In genomic region chr11:118313242-118313641, GRCh38 we compare ENCODE assay signal across 26 cellular contexts. TPM values are rescaled to one million over a fixed set of nuclear protein-coding genes. Genes with fewer than 3 reads are reported as not detected.
DNase-seq lines count a peak whose midpoint lies in the region; ATAC-seq and TF ChIP-seq lines count a peak whose summit lies in the region.
"Had no signal": no experiment of that assay in that cellular context is flagged by ENCODE, and none has a peak within 500 bp of the region (broad histone marks: within the 10 kb centered on the region; RNA-seq: fewer than 3 reads in every experiment).

No MANE protein-coding gene starts in this region.

- peaks cover 25 to 92% (median 71%) of the 10 kb centered on the region in 4 donors for H3K4me1 Mint-ChIP-seq in CD4-positive, CD25-positive, alpha-beta regulatory T cell
- H3K4me1 Mint-ChIP-seq in activated CD8-positive, alpha-beta T cell treated with anti-CD3 and anti-CD28 coated beads for 36 hours (ENCODE audit: low read depth) = peaks cover 88% of the 10 kb centered on the region

- CTCF ChIA-PET in activated CD8-positive, alpha-beta T cell treated with anti-CD3 and anti-CD28 coated beads for 36 hours (lab: Charles Lee) = interaction anchor here (1.3 to 2.3 kb wide), 3 partner anchors 21 to 147 kb away, joined by 4 to 8 read pairs (median 5); no protein-coding TSS in a partner anchor

- H3K36me3 Mint-ChIP-seq in CD4-positive, CD25-positive, alpha-beta regulatory T cell = peaks cover 60% of the 10 kb centered on the region
- H3K36me3 Mint-ChIP-seq in activated CD8-positive, alpha-beta T cell treated with anti-CD3 and anti-CD28 coated beads for 36 hours (ENCODE audit: low read depth) = peaks cover 87% of the 10 kb centered on the region

- no peak overlapping the region for H3K4me3 ChIP-seq in CD4-positive, CD25-positive, alpha-beta regulatory T cell (ENCODE audit: low read depth, low read length)
- H3K4me3 ChIP-seq: cardiac muscle cell, heart left ventricle, ovary, right atrium auricular region had no signal

- intact Hi-C loops in activated CD8-positive, alpha-beta T cell treated with anti-CD3 and anti-CD28 coated beads for 36 hours (cut with micrococcal nuclease) = no loop called here

- DNase-seq in CD4-positive, CD25-positive, alpha-beta regulatory T cell = no peak
- peak; percentile 2 for DNase-seq in EH (ENCODE audit: low read depth)
- DNase-seq in activated CD8-positive, alpha-beta T cell treated with anti-CD3 and anti-CD28 coated beads for 36 hours = no peak
- peak; percentile 12 for DNase-seq in iris pigment epithelial cell (ENCODE audit: low read depth)
- no peak for DNase-seq in stimulated activated CD8-positive, alpha-beta memory T cell treated with anti-CD3 and anti-CD28 coated beads, Interleukin-4, amount 100 ng/mL, for 48 hours
- DNase-seq: activated B cell treated with CpG ODN at 0.5 μM for 24 hours; activated CD4-positive, alpha-beta memory T cell treated with anti-CD3 and anti-CD28 coated beads for 36 hours; activated naive CD4-positive, alpha-beta T cell; activated T-cell treated with anti-CD3 and anti-CD28 coated beads for 4 hours; COR-L47; heart left ventricle; mesendoderm; NCI-H1105 treated with DMSO at 0.1 percent for 48 hours; NCI-H2081; NCI-H446; ovary; RPMI8226; SK-N-SH; T-helper 9 cell had no signal

- no peaks in the 10 kb centered on the region for H3K9me3 ChIP-seq in CD4-positive, CD25-positive, alpha-beta regulatory T cell (ENCODE audit: control insufficient read depth in 2 of 2, low read length in 2 of 2)
- H3K9me3 ChIP-seq: ovary, right atrium auricular region, SK-N-SH had no signal

- ATAC-seq in CD4-positive, CD25-positive, alpha-beta regulatory T cell (ENCODE audit: low read depth in 2 of 2) = no peak
- ATAC-seq in activated CD8-positive, alpha-beta T cell treated with anti-CD3 and anti-CD28 coated beads for 36 hours = no peak
- ATAC-seq in GM19397 (IDR thresholded peaks at IDR 0.05; ENCODE audit: unreplicated experiment) = no peak
- ATAC-seq in GM21528 (IDR thresholded peaks at IDR 0.05; ENCODE audit: low FRiP score, unreplicated experiment) = no peak
- ATAC-seq: heart left ventricle, left lobe of liver had no signal

- peak overlapping the region; percentile 80 for H3K27ac ChIP-seq in CD4-positive, CD25-positive, alpha-beta regulatory T cell (ENCODE audit: insufficient read depth, low read length, poor library complexity, severe bottlenecking)
- H3K27ac ChIP-seq: cardiac muscle cell, heart left ventricle, ovary, right atrium auricular region had no signal

- no peak for TF ChIP-seq CTCF in activated CD8-positive, alpha-beta T cell treated with anti-CD3 and anti-CD28 coated beads for 36 hours (IDR thresholded peaks at IDR 0.05)

- no peaks in the 10 kb centered on the region for H3K9me3 Mint-ChIP-seq in CD4-positive, CD25-positive, alpha-beta regulatory T cell
- H3K9me3 Mint-ChIP-seq in activated CD8-positive, alpha-beta T cell treated with anti-CD3 and anti-CD28 coated beads for 36 hours = peaks cover 5% of the 10 kb centered on the region
- H3K9me3 Mint-ChIP-seq: activated B cell treated with CpG ODN at 0.5 μM for 24 hours had no signal

- H3K27ac Mint-ChIP-seq in CD4-positive, CD25-positive, alpha-beta regulatory T cell = peak overlapping the region; percentile 54 to 99 (median 96)
- peak overlapping the region; percentile 77 for H3K27ac Mint-ChIP-seq in activated CD8-positive, alpha-beta T cell treated with anti-CD3 and anti-CD28 coated beads for 36 hours
- H3K27ac Mint-ChIP-seq: activated B cell treated with CpG ODN at 0.5 μM for 24 hours had no signal

- POLR2A ChIA-PET in activated CD8-positive, alpha-beta T cell treated with anti-CD3 and anti-CD28 coated beads for 36 hours (lab: Charles Lee) = interaction anchor here (0.9 to 1.2 kb wide), 2 partner anchors 10 to 115 kb away, joined by 3 read pairs; no protein-coding TSS in a partner anchor

- H3K36me3 ChIP-seq in CD4-positive, CD25-positive, alpha-beta regulatory T cell (ENCODE audit: control insufficient read depth, insufficient read depth, low read length) = peaks cover 48% of the 10 kb centered on the region
- H3K36me3 ChIP-seq: cardiac muscle cell, heart left ventricle, ovary, right atrium auricular region had no signal

- peak overlapping the region in 1 of 4 donors; percentile 75 for H3K4me3 Mint-ChIP-seq in CD4-positive, CD25-positive, alpha-beta regulatory T cell
- no peak overlapping the region for H3K4me3 Mint-ChIP-seq in activated CD8-positive, alpha-beta T cell treated with anti-CD3 and anti-CD28 coated beads for 36 hours
- H3K4me3 Mint-ChIP-seq: activated B cell treated with CpG ODN at 0.5 μM for 24 hours; activated CD4-positive, alpha-beta memory T cell treated with anti-CD3 and anti-CD28 coated beads for 36 hours had no signal

- peaks cover 89% of the 10 kb centered on the region for H3K4me1 ChIP-seq in CD4-positive, CD25-positive, alpha-beta regulatory T cell (ENCODE audit: control insufficient read depth, insufficient read depth, low read length, poor library complexity, severe bottlenecking)

- no peaks in the 10 kb centered on the region for H3K27me3 ChIP-seq in CD4-positive, CD25-positive, alpha-beta regulatory T cell (ENCODE audit: control insufficient read depth, insufficient read depth, low read length)
- H3K27me3 ChIP-seq: ovary, right atrium auricular region had no signal

- no peaks in the 10 kb centered on the region for H3K27me3 Mint-ChIP-seq in CD4-positive, CD25-positive, alpha-beta regulatory T cell
- H3K27me3 Mint-ChIP-seq in activated CD8-positive, alpha-beta T cell treated with anti-CD3 and anti-CD28 coated beads for 36 hours = no peaks in the 10 kb centered on the region
- H3K27me3 Mint-ChIP-seq: activated B cell treated with CpG ODN at 0.5 μM for 24 hours; activated CD4-positive, alpha-beta memory T cell treated with anti-CD3 and anti-CD28 coated beads for 36 hours had no signal

RNA-seq across cellular contexts. Expression of gene CD3E, which starts 8.7 kb away (rescaled TPM):
- total RNA-seq in CD4-positive, CD25-positive, alpha-beta regulatory T cell = 585 TPM
- polyA plus RNA-seq in CD4-positive, CD25-positive, alpha-beta regulatory T cell = 100 to 1,000 TPM; 704 to 823 (median 778) TPM
- 100 to 1,000 TPM; 372 to 387 TPM for total RNA-seq in activated CD8-positive, alpha-beta T cell treated with anti-CD3 and anti-CD28 coated beads for 36 hours
- total RNA-seq: cardiac muscle cell, Daoy, H1 had no signal
- polyA plus RNA-seq: cardiac muscle cell, H1, SK-N-SH had no signal

RNA-seq across cellular contexts. Expression of gene CD3D, which starts 29.3 kb away (rescaled TPM):
- total RNA-seq in CD4-positive, CD25-positive, alpha-beta regulatory T cell = 476 TPM
- polyA plus RNA-seq in CD4-positive, CD25-positive, alpha-beta regulatory T cell = 1,000 to 10,000 TPM; 1,148 to 1,577 (median 1,304) TPM
- 100 to 1,000 TPM; 316 to 325 TPM for total RNA-seq in activated CD8-positive, alpha-beta T cell treated with anti-CD3 and anti-CD28 coated beads for 36 hours
- total RNA-seq: cardiac muscle cell, H1 had no signal
- polyA plus RNA-seq: cardiac muscle cell, H1 had no signal

RNA-seq across cellular contexts. Expression of gene CD3G, which starts 30.9 kb away (rescaled TPM):
- total RNA-seq in CD4-positive, CD25-positive, alpha-beta regulatory T cell = 196 TPM
- 100 to 1,000 TPM; 393 to 477 (median 433) TPM for polyA plus RNA-seq in CD4-positive, CD25-positive, alpha-beta regulatory T cell
- total RNA-seq in activated CD8-positive, alpha-beta T cell treated with anti-CD3 and anti-CD28 coated beads for 36 hours = 100 to 1,000 TPM; 116 to 118 TPM
- total RNA-seq: activated B cell treated with CpG ODN at 0.5 μM for 24 hours, cardiac muscle cell, Daoy, H1 had no signal
- polyA plus RNA-seq: cardiac muscle cell, H1, SK-N-SH had no signal

RNA-seq across cellular contexts. Expression of gene UBE4A, which starts 46.2 kb away (rescaled TPM):
- 49.1 TPM for total RNA-seq in CD4-positive, CD25-positive, alpha-beta regulatory T cell
- 10 to 100 TPM; 23.5 to 29.2 (median 25.4) TPM for polyA plus RNA-seq in CD4-positive, CD25-positive, alpha-beta regulatory T cell
- total RNA-seq in activated CD8-positive, alpha-beta T cell treated with anti-CD3 and anti-CD28 coated beads for 36 hours = 10 to 100 TPM; 40.2 to 40.5 TPM

RNA-seq across cellular contexts. Expression of gene MPZL2, which starts 49.1 kb away (rescaled TPM):
- total RNA-seq in CD4-positive, CD25-positive, alpha-beta regulatory T cell = 1.0 TPM
- under 1 TPM in 1 of 4 donors, not detected in 3; 0.37 TPM for polyA plus RNA-seq in CD4-positive, CD25-positive, alpha-beta regulatory T cell
- total RNA-seq in activated CD8-positive, alpha-beta T cell treated with anti-CD3 and anti-CD28 coated beads for 36 hours = 10 to 100 TPM; 26.2 to 31.0 TPM
- total RNA-seq: activated B cell treated with CpG ODN at 0.5 μM for 24 hours, cardiac muscle cell had no signal

Comparison
In these comparisons a context has a peak if more than half of its experiments do, and no peak if none do; other contexts are left out.
1. DNase-seq: peak in EH (single experiment) and iris pigment epithelial cell (single experiment); none in CD4-positive, CD25-positive, alpha-beta regulatory T cell (0 of 3), activated CD8-positive, alpha-beta T cell treated with anti-CD3 and anti-CD28 coated beads for 36 hours (single experiment) and stimulated activated CD8-positive, alpha-beta memory T cell treated with anti-CD3 and anti-CD28 coated beads, Interleukin-4, amount 100 ng/mL, for 48 hours (single experiment).